In genomic region chrX:23327104-23327503, GRCh38 we compare ENCODE assay signal across 17 cellular contexts. TPM values are rescaled to one million over a fixed set of nuclear protein-coding genes. Genes with fewer than 3 reads are reported as not detected.
DNase-seq lines count a peak whose midpoint lies in the region; ATAC-seq, FAIRE-seq and TF ChIP-seq lines count a peak whose summit lies in the region.
"Had no signal": no experiment of that assay in that cellular context is flagged by ENCODE, and none has a peak within 500 bp of the region (broad histone marks: within the 10 kb centered on the region; RNA-seq: fewer than 3 reads in every experiment).

No MANE protein-coding gene starts in this region.

- H3K36me3 ChIP-seq in H7 (replicated peaks; ENCODE audit: control insufficient read depth, insufficient read depth, low read length) = no peaks in the 10 kb centered on the region
- no peaks in the 10 kb centered on the region for H3K36me3 ChIP-seq in endothelial cell of umbilical vein (ENCODE audit: control insufficient read depth in 2 of 2, extremely low read depth in 1 of 2, insufficient read depth in 2 of 2, low read length in 2 of 2)
- no peaks in the 10 kb centered on the region for H3K36me3 ChIP-seq in neural progenitor cell
- H3K36me3 ChIP-seq: HAP-1 had no signal

- H3K36me3 Mint-ChIP-seq in neural progenitor cell = no peaks in the 10 kb centered on the region
- H3K36me3 Mint-ChIP-seq in stimulated activated effector memory CD8-positive, alpha-beta T cell treated with anti-CD3 and anti-CD28 coated beads, Interleukin-12 subunit alpha, Interleukin-12 subunit beta, amount 100 ng/mL, for 72 hours = no peaks in the 10 kb centered on the region

- H3K27me3 ChIP-seq in H7 (ENCODE audit: control insufficient read depth, insufficient read depth, low read length) = peaks cover 3% of the 10 kb centered on the region; the same call in 1 of the 2 replicates
- H3K27me3 ChIP-seq in endothelial cell of umbilical vein (ENCODE audit: control insufficient read depth in 2 of 2, insufficient read depth in 2 of 2, low read length in 2 of 2) = peaks cover 7 to 9% of the 10 kb centered on the region in 2 experiments
- peaks cover 30% of the 10 kb centered on the region for H3K27me3 ChIP-seq in neural progenitor cell

- peak; percentile 15 for FAIRE-seq in endothelial cell of umbilical vein (lab: Jason Lieb, UNC)

- H3K79me2 ChIP-seq in endothelial cell of umbilical vein (ENCODE audit: control insufficient read depth, insufficient read depth, low read length) = no peaks in the 10 kb centered on the region
- H3K79me2 ChIP-seq in neural progenitor cell (ENCODE audit: low read depth) = no peaks in the 10 kb centered on the region

- no peaks in the 10 kb centered on the region for H3K9me3 Mint-ChIP-seq in neural progenitor cell
- no peaks in the 10 kb centered on the region for H3K9me3 Mint-ChIP-seq in stimulated activated effector memory CD8-positive, alpha-beta T cell treated with anti-CD3 and anti-CD28 coated beads, Interleukin-12 subunit alpha, Interleukin-12 subunit beta, amount 100 ng/mL, for 72 hours

- BruUV-seq in endothelial cell of umbilical vein (replicated peaks; lab: Mats Ljungman, UMichigan) = no TSS peak

- H3K9me3 ChIP-seq in endothelial cell of umbilical vein (replicated peaks; ENCODE audit: control insufficient read depth, insufficient read depth, low read length) (no peaks in the 10 kb centered on the region), neural progenitor cell (ENCODE audit: low read depth) (no peaks in the 10 kb centered on the region)
- H3K9me3 ChIP-seq: HAP-1 had no signal

- H3K27me3 Mint-ChIP-seq in neural progenitor cell (ENCODE audit: insufficient read depth, low read depth) = peaks cover 23% of the 10 kb centered on the region

- H3K9ac ChIP-seq in endothelial cell of umbilical vein (replicated peaks; ENCODE audit: extremely low read depth, insufficient read depth, low read length) (no peak overlapping the region), neural progenitor cell (no peak overlapping the region)

- H3K4me1 ChIP-seq in endothelial cell of umbilical vein (ENCODE audit: control insufficient read depth, extremely low read depth, insufficient read depth, low read length) = no peaks in the 10 kb centered on the region
- peaks cover 7% of the 10 kb centered on the region for H3K4me1 ChIP-seq in neural progenitor cell
- H3K4me1 ChIP-seq: HAP-1 had no signal

- POLR2A ChIA-PET in endothelial cell of umbilical vein (lab: Charles Lee) = no interaction called here

- intact Hi-C loops in endothelial cell of umbilical vein (cut with micrococcal nuclease) = no loop called here

- no peaks in the 10 kb centered on the region for H3F3A ChIP-seq in neural progenitor cell (ENCODE audit: low read depth)

- TF ChIP-seq CTCF in NB4 (IDR thresholded peaks at IDR 0.05; ENCODE audit: low read depth, low read length) (no peak), endothelial cell of umbilical vein (IDR thresholded peaks at IDR 0.05; ENCODE audit: extremely low read depth in 1 of 2, insufficient read depth in 1 of 2, low read depth in 1 of 2, low read length in 2 of 2) (no peak), neural progenitor cell (IDR thresholded peaks at IDR 0.05) (no peak)

- H3K4me2 ChIP-seq in endothelial cell of umbilical vein (ENCODE audit: insufficient read depth, low read length) (no peak overlapping the region), neural progenitor cell (no peak overlapping the region)

- no peak for TF ChIP-seq POLR2A in NB4 (IDR thresholded peaks at IDR 0.05; ENCODE audit: extremely low read depth, insufficient read length)
- TF ChIP-seq POLR2A in endothelial cell of umbilical vein (IDR thresholded peaks at IDR 0.05; ENCODE audit: low read depth, low read length) = no peak

- CTCF ChIA-PET in endothelial cell of umbilical vein (lab: Charles Lee) = no interaction called here

- no peak overlapping the region for H3K4me3 ChIP-seq in H7 (ENCODE audit: insufficient read depth, low read depth, low read length)
- no peak overlapping the region for H3K4me3 ChIP-seq in NB4 (ENCODE audit: low read depth, low read length)
- no peak overlapping the region for H3K4me3 ChIP-seq in endothelial cell of umbilical vein (replicated peaks in 1 of 3; ENCODE audit: insufficient read depth in 1 of 3, low read depth in 1 of 3, low read length in 3 of 3)
- H3K4me3 ChIP-seq in neural progenitor cell = no peak overlapping the region
- H3K4me3 ChIP-seq: HAP-1 had no signal

- no peaks in the 10 kb centered on the region for H3K9me1 ChIP-seq in endothelial cell of umbilical vein (replicated peaks; ENCODE audit: control insufficient read depth, extremely low read depth, insufficient read depth, low read length)

- no peak overlapping the region for H3K27ac Mint-ChIP-seq in neural progenitor cell
- H3K27ac Mint-ChIP-seq in stimulated activated effector memory CD8-positive, alpha-beta T cell treated with anti-CD3 and anti-CD28 coated beads, Interleukin-12 subunit alpha, Interleukin-12 subunit beta, amount 100 ng/mL, for 72 hours = no peak overlapping the region

- DNase-seq in H7 = peak; percentile 24
- DNase-seq in NB4 (ENCODE audit: low read depth) = peak; percentile 1
- DNase-seq in endothelial cell of umbilical vein (ENCODE audit: low read depth, low spot score) = no peak
- DNase-seq in neural progenitor cell (ENCODE audit: low spot score) = peak; percentile 32
- no peak for DNase-seq in stimulated activated effector memory CD8-positive, alpha-beta T cell treated with anti-CD3 and anti-CD28 coated beads, Interleukin-12 subunit alpha, Interleukin-12 subunit beta, amount 100 ng/mL, for 72 hours (ENCODE audit: low spot score in 2 of 2)
- no peak for DNase-seq in C1 segment of cervical spinal cord (lab: John Stamatoyannopoulos, UW)
- DNase-seq in NCI-H2029 (lab: John Stamatoyannopoulos, UW) = no peak
- DNase-seq: DMS 273 treated with DMSO at 0.1 percent for 48 hours, GDM1, NCI-H1105 treated with DMSO at 0.1 percent for 48 hours, NCI-H1694, NCI-H2227 treated with DMSO at 0.1 percent for 48 hours, NCI-H510A treated with DMSO at 0.1 percent for 48 hours, NCI-H82, PC-3 had no signal

- H3K27ac ChIP-seq in endothelial cell of umbilical vein (ENCODE audit: insufficient read depth, low read depth, low read length) (no peak overlapping the region), neural progenitor cell (no peak overlapping the region)

- no peak for ATAC-seq in stimulated activated effector memory CD8-positive, alpha-beta T cell treated with anti-CD3 and anti-CD28 coated beads, Interleukin-12 subunit alpha, Interleukin-12 subunit beta, amount 100 ng/mL, for 72 hours
- ATAC-seq: PC-3 had no signal

- no peak overlapping the region for H3K4me3 Mint-ChIP-seq in neural progenitor cell
- no peak overlapping the region for H3K4me3 Mint-ChIP-seq in stimulated activated effector memory CD8-positive, alpha-beta T cell treated with anti-CD3 and anti-CD28 coated beads, Interleukin-12 subunit alpha, Interleukin-12 subunit beta, amount 100 ng/mL, for 72 hours

- H2AFZ ChIP-seq in endothelial cell of umbilical vein (ENCODE audit: low read depth, low read length) = no peak overlapping the region
- no peak overlapping the region for H2AFZ ChIP-seq in neural progenitor cell (replicated peaks)

- peaks cover under 1% of the 10 kb centered on the region for H3K4me1 Mint-ChIP-seq in neural progenitor cell
- peaks cover 2% of the 10 kb centered on the region for H3K4me1 Mint-ChIP-seq in stimulated activated effector memory CD8-positive, alpha-beta T cell treated with anti-CD3 and anti-CD28 coated beads, Interleukin-12 subunit alpha, Interleukin-12 subunit beta, amount 100 ng/mL, for 72 hours

- H4K20me1 ChIP-seq in endothelial cell of umbilical vein (replicated peaks; ENCODE audit: control insufficient read depth, extremely low read depth, insufficient read depth, low read length) (no peaks in the 10 kb centered on the region), neural progenitor cell (ENCODE audit: low read depth) (peaks cover 3% of the 10 kb centered on the region)

- dilution Hi-C loops in endothelial cell of umbilical vein (cut with MboI; ENCODE audit: extremely low pct_ligation_motif_present, low sequenced_read_pairs) = no loop called here

TF ChIP-seq in endothelial cell of umbilical vein, 7 proteins besides CTCF, POLR2A, EP300 and RAD21:
- TF ChIP-seq, protein P1, sequence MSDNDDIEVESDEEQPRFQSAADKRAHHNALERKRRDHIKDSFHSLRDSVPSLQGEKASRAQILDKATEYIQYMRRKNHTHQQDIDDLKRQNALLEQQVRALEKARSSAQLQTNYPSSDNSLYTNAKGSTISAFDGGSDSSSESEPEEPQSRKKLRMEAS (IDR thresholded peaks at IDR 0.05; ENCODE audit: insufficient read depth, insufficient read length) = no peak
- no peak for TF ChIP-seq EZH2 (IDR thresholded peaks at IDR 0.05; ENCODE audit: borderline replicate concordance, low read depth, low read length, severe bottlenecking)
- TF ChIP-seq JUN (IDR thresholded peaks at IDR 0.05; ENCODE audit: borderline replicate concordance, insufficient read depth, insufficient read length, low read depth) = no peak
- no peak for TF ChIP-seq MYC (IDR thresholded peaks at IDR 0.05; ENCODE audit: low read depth, low read length)
- no peak for TF ChIP-seq POLR2AphosphoS5 (IDR thresholded peaks at IDR 0.05; ENCODE audit: insufficient read depth, low read depth, low read length)
- TF ChIP-seq GATA2 (IDR thresholded peaks at IDR 0.05; ENCODE audit: insufficient read depth, insufficient read length, low read depth, low read length) = no peak
- no peak for TF ChIP-seq FOS (IDR thresholded peaks at IDR 0.05; ENCODE audit: borderline replicate concordance, insufficient read depth, low read length)

RNA-seq across cellular contexts. Expression of gene PTCHD1, which starts 7.5 kb away (rescaled TPM):
- 4.3 and 5.7 TPM in 2 replicates for total RNA-seq in H7 (2014; rRNA removed; shearing (Covaris generic))
- total RNA-seq in endothelial cell of umbilical vein = not detected in 2 replicates
- polyA plus RNA-seq in endothelial cell of umbilical vein = not detected in 2 replicates
- not detected in 2 replicates for polyA plus RNA-seq in endothelial cell of umbilical vein (2011; cell fraction: cytosol; rRNA removed)
- not detected in 2 replicates for polyA plus RNA-seq in endothelial cell of umbilical vein (2011; cell fraction: nucleus; rRNA removed)
- not detected in 2 replicates for polyA plus RNA-seq in endothelial cell of umbilical vein (2012)
- polyA minus RNA-seq in endothelial cell of umbilical vein = not detected in 2 replicates
- not detected for polyA minus RNA-seq in endothelial cell of umbilical vein (2011; cell fraction: cytosol; rRNA and poly(A)+ RNA removed)
- not detected in 2 replicates for polyA minus RNA-seq in endothelial cell of umbilical vein (2011; cell fraction: nucleus; rRNA and poly(A)+ RNA removed)
- 0.03 and 0.07 TPM in 2 replicates for total RNA-seq in neural progenitor cell (ENCODE audit: low replicate concordance)
- total RNA-seq: PC-3 had no signal
- polyA plus RNA-seq: AG04450 had no signal

Comparison
In these comparisons a context has a peak if more than half of its experiments do, and no peak if none do; other contexts are left out.
1. DNase-seq: peak in H7 (single experiment), NB4 (single experiment) and neural progenitor cell (single experiment); none in endothelial cell of umbilical vein (single experiment), stimulated activated effector memory CD8-positive, alpha-beta T cell treated with anti-CD3 and anti-CD28 coated beads, Interleukin-12 subunit alpha, Interleukin-12 subunit beta, amount 100 ng/mL, for 72 hours (0 of 2), C1 segment of cervical spinal cord (0 of 14) and NCI-H2029 (single experiment).